Comparison of ENCODE assay signal across 8 cellular contexts in the genomic region with DNA sequence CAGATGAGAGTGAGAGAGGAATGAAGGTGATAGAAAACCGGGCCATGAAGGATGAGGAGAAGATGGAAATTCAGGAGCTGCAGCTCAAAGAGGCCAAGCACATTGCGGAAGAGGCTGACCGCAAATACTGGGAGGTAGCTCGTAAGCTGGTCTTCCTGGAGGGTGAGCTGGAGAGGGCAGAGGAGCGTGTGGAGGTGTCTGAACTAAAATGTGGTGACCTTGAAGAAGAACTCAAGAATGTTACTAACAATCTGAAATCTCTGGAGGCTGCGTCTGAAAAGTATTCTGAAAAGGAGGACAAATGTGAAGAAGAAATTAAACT.
DNase-seq lines count a peak whose midpoint lies in the region; ATAC-seq and TF ChIP-seq lines count a peak whose summit lies in the region.

No MANE protein-coding gene starts in this region.

- H3K4me3 ChIP-seq in HAP-1: peak overlapping the region; percentile 36
- peak overlapping the region; percentile 46 for H3K4me3 ChIP-seq in astrocyte of the spinal cord (ENCODE audit: low read depth, low read length)

- no peaks in the 10 kb centered on the region for H3K9me3 ChIP-seq in HAP-1

- peaks cover 5% of the 10 kb centered on the region for H3K4me1 ChIP-seq in HAP-1

- no peaks in the 10 kb centered on the region for H3K27me3 ChIP-seq in HAP-1 (ENCODE audit: low read depth)

- intact Hi-C loops in left colon (cut with DNase I, micrococcal nuclease): no loop called here

- H3K36me3 ChIP-seq in HAP-1 (replicated peaks): no peaks in the 10 kb centered on the region

- DNase-seq in DMS53 (lab: John Stamatoyannopoulos, UW): peak; percentile 58
- no peak for DNase-seq in DMS53 treated with DMSO at 0.1 percent for 48 hours (lab: John Stamatoyannopoulos, UW; ENCODE audit: unreplicated experiment)
- DNase-seq in HAP-1 (ENCODE audit: low spot score in 2 of 2): peak; percentile 33
- DNase-seq in MV-4-11 (lab: John Stamatoyannopoulos, UW): peak; percentile 38
- DNase-seq in astrocyte of the spinal cord (ENCODE audit: low read depth, low spot score): no peak
- DNase-seq in left colon: peak in 1 of 2 donors; percentile 43
- peak in 6 of 49 donors; percentile 7 to 48 (median 16) for DNase-seq in substantia nigra (lab: John Stamatoyannopoulos, UW)
- DNase-seq in UCSD-AML1 (lab: John Stamatoyannopoulos, UW; ENCODE audit: unreplicated experiment): no peak

- peak overlapping the region; percentile 58 for H3K27ac ChIP-seq in substantia nigra (ENCODE audit: low read depth, low read length, poor library complexity, severe bottlenecking)

- peak; percentile 81 for ATAC-seq in left colon

- no peak for TF ChIP-seq CTCF in astrocyte of the spinal cord (IDR thresholded peaks at IDR 0.05; ENCODE audit: low read depth, low read length)

- in situ Hi-C loops in HAP-1 (cut with MboI; ENCODE audit: low sequenced_read_pairs) (no loop called here), astrocyte of the spinal cord (cut with HindIII; ENCODE audit: low sequenced_read_pairs) (no loop called here)

Comparison
In these comparisons a context has a peak if more than half of its experiments do, and no peak if none do; other contexts are left out.
1. DNase-seq: peak in DMS53 (single experiment), HAP-1 (2 of 2) and MV-4-11 (single experiment); none in DMS53 treated with DMSO at 0.1 percent for 48 hours (single experiment), astrocyte of the spinal cord (single experiment) and UCSD-AML1 (single experiment).